In genomic region chr7:104848386-104848990, GRCh38 we compare ENCODE assay signal across 8 cellular contexts.
A peak's percentile ranks its signal among the peaks of the same experiment; 100 is the strongest.
DNase-seq lines count a peak whose midpoint lies in the region; ATAC-seq and TF ChIP-seq lines count a peak whose summit lies in the region.

No MANE protein-coding gene starts in this region.

- no peak overlapping the region for H3K27ac ChIP-seq in neutrophil
- H3K27ac ChIP-seq in upper lobe of right lung: no peak overlapping the region

- intact Hi-C loops in upper lobe of right lung (cut with DNase I): no loop called here

- H3K36me3 ChIP-seq in neutrophil: no peaks in the 10 kb centered on the region
- H3K36me3 ChIP-seq in upper lobe of right lung: no peaks in the 10 kb centered on the region

- DNase-seq in EL (peak; percentile 53), NCI-H748 treated with DMSO at 0.1 percent for 48 hours (lab: John Stamatoyannopoulos, UW) (peak; percentile 16), fibroblast of peridontal ligament (ENCODE audit: extremely low read depth) (peak; percentile 49), upper lobe of right lung (no peak)
- DNase-seq in activated T-cell treated with anti-CD3 and anti-CD28 coated beads, Interleukin-2, amount 50 U/mL, for 24 hours: peak; percentile 53

- no peak overlapping the region for H3K4me3 Mint-ChIP-seq in activated T-cell treated with anti-CD3 and anti-CD28 coated beads, Interleukin-2, amount 50 U/mL, for 24 hours

- ATAC-seq in HG02642 (IDR thresholded peaks at IDR 0.05; ENCODE audit: poor library complexity, unreplicated experiment): peak; percentile 59
- ATAC-seq in upper lobe of right lung: peak; percentile 77
- ATAC-seq in GM21526 (IDR thresholded peaks at IDR 0.05; ENCODE audit: low FRiP score, unreplicated experiment): no peak

- TF ChIP-seq CTCF in neutrophil (IDR thresholded peaks at IDR 0.05) (peak; percentile 57), upper lobe of right lung (IDR thresholded peaks at IDR 0.05) (peak; percentile 79)

- H3K36me3 Mint-ChIP-seq in activated T-cell treated with anti-CD3 and anti-CD28 coated beads, Interleukin-2, amount 50 U/mL, for 24 hours (ENCODE audit: low read depth): no peaks in the 10 kb centered on the region

- no peaks in the 10 kb centered on the region for H3K4me1 Mint-ChIP-seq in activated T-cell treated with anti-CD3 and anti-CD28 coated beads, Interleukin-2, amount 50 U/mL, for 24 hours (ENCODE audit: low read depth)

- no peak overlapping the region for H3K4me3 ChIP-seq in neutrophil (ENCODE audit: low read depth in 1 of 2, low read length in 1 of 2)
- no peak overlapping the region for H3K4me3 ChIP-seq in upper lobe of right lung

- no peaks in the 10 kb centered on the region for H3K9me3 ChIP-seq in neutrophil
- H3K9me3 ChIP-seq in upper lobe of right lung: no peaks in the 10 kb centered on the region

- peaks cover 19% of the 10 kb centered on the region for H3K27me3 Mint-ChIP-seq in activated T-cell treated with anti-CD3 and anti-CD28 coated beads, Interleukin-2, amount 50 U/mL, for 24 hours

- H3K27ac Mint-ChIP-seq in activated T-cell treated with anti-CD3 and anti-CD28 coated beads, Interleukin-2, amount 50 U/mL, for 24 hours: no peak overlapping the region

- H3K9me3 Mint-ChIP-seq in activated T-cell treated with anti-CD3 and anti-CD28 coated beads, Interleukin-2, amount 50 U/mL, for 24 hours: no peaks in the 10 kb centered on the region

- H3K27me3 ChIP-seq in neutrophil (peaks cover 37% of the 10 kb centered on the region), upper lobe of right lung (no peaks in the 10 kb centered on the region)

- H3K4me1 ChIP-seq in neutrophil (ENCODE audit: control insufficient read depth in 1 of 2, insufficient read depth in 1 of 2, low read depth in 1 of 2, low read length in 1 of 2): no peaks in the 10 kb centered on the region
- no peaks in the 10 kb centered on the region for H3K4me1 ChIP-seq in upper lobe of right lung
